11 cellular contexts compared by ENCODE assay signal in genomic region chr16:73095885-73096341, GRCh38. TPM values are rescaled to one million over a fixed set of nuclear protein-coding genes. Genes with fewer than 3 reads are reported as not detected.
DNase-seq lines count a peak whose midpoint lies in the region; ATAC-seq and TF ChIP-seq lines count a peak whose summit lies in the region.
"Had no signal": no experiment of that assay in that cellular context is flagged by ENCODE, and none has a peak within 500 bp of the region (broad histone marks: within the 10 kb centered on the region; RNA-seq: fewer than 3 reads in every experiment).

No MANE protein-coding gene starts in this region.

- ATAC-seq in right cardiac atrium (peak in 1 of 2 donors; percentile 38), GM19023 (IDR thresholded peaks at IDR 0.05; ENCODE audit: unreplicated experiment) (no peak)
- no peak for ATAC-seq in effector memory CD8-positive, alpha-beta T cell (replicated peaks)

- no peak overlapping the region for H3K4me3 Mint-ChIP-seq in effector memory CD8-positive, alpha-beta T cell

- H3K4me1 ChIP-seq in right cardiac atrium (ENCODE audit: control insufficient read depth, insufficient read depth, low read length) (no peaks in the 10 kb centered on the region), left ventricle myocardium inferior (peaks cover 15% of the 10 kb centered on the region)
- H3K4me1 ChIP-seq: colonic mucosa had no signal

- no peak overlapping the region for H3K27ac ChIP-seq in right cardiac atrium (ENCODE audit: low read length)
- no peak overlapping the region for H3K27ac ChIP-seq in left ventricle myocardium inferior (replicated peaks)
- H3K27ac ChIP-seq: colonic mucosa, WERI-Rb-1 had no signal

- H3K4me3 ChIP-seq in right cardiac atrium (ENCODE audit: low read length) (no peak overlapping the region), left ventricle myocardium inferior (no peak overlapping the region)
- H3K4me3 ChIP-seq: colonic mucosa had no signal

- WGBS in right cardiac atrium, result 27% methylated on average over 7 of the region's 7 CpGs

- H3K27me3 ChIP-seq in right cardiac atrium (ENCODE audit: control insufficient read depth, insufficient read depth) (no peaks in the 10 kb centered on the region), left ventricle myocardium inferior (ENCODE audit: low read depth) (no peaks in the 10 kb centered on the region)
- H3K27me3 ChIP-seq: colonic mucosa had no signal

- intact Hi-C loops in right cardiac atrium (cut with DNase I) (no loop called here), left ventricle myocardium inferior (cut with micrococcal nuclease) (no loop called here), posterior cingulate gyrus (cut with DNase I) (no loop called here)

- DNase-seq in right cardiac atrium, result peak in 2 of 3 donors; percentile 43 to 50
- no peak for DNase-seq in left ventricle myocardium inferior
- peak; percentile 22 for DNase-seq in NCI-H748 treated with DMSO at 0.1 percent for 48 hours (lab: John Stamatoyannopoulos, UW)
- DNase-seq in hepatic stellate cell (ENCODE audit: low spot score), result peak; percentile 26
- DNase-seq in posterior cingulate gyrus, result no peak
- no peak for DNase-seq in effector memory CD8-positive, alpha-beta T cell
- no peak for DNase-seq in hypothalamus (lab: John Stamatoyannopoulos, UW)
- DNase-seq: colonic mucosa; NK-92 treated with Interleukin-12 subunit alpha and Interleukin-12 subunit beta, amount 100 ng/mL, for 24 hours; WERI-Rb-1 had no signal

- no peaks in the 10 kb centered on the region for H3K4me1 Mint-ChIP-seq in effector memory CD8-positive, alpha-beta T cell (ENCODE audit: low read depth in 2 of 2)

- H3K9me3 Mint-ChIP-seq in effector memory CD8-positive, alpha-beta T cell, result peaks cover 0 to 4% of the 10 kb centered on the region in 2 donors

- H3K9me3 ChIP-seq in right cardiac atrium (ENCODE audit: control insufficient read depth, low read length), result no peaks in the 10 kb centered on the region
- H3K9me3 ChIP-seq in left ventricle myocardium inferior (replicated peaks), result no peaks in the 10 kb centered on the region
- H3K9me3 ChIP-seq: colonic mucosa had no signal

- H3K36me3 ChIP-seq in left ventricle myocardium inferior, result no peaks in the 10 kb centered on the region
- H3K36me3 ChIP-seq: colonic mucosa, WERI-Rb-1 had no signal

- H3K27me3 Mint-ChIP-seq in effector memory CD8-positive, alpha-beta T cell, result no peaks in the 10 kb centered on the region

- no peak overlapping the region for H3K27ac Mint-ChIP-seq in effector memory CD8-positive, alpha-beta T cell

- TF ChIP-seq CTCF in left ventricle myocardium inferior (IDR thresholded peaks at IDR 0.05; ENCODE audit: borderline replicate concordance), result no peak

- no peaks in the 10 kb centered on the region for H3K36me3 Mint-ChIP-seq in effector memory CD8-positive, alpha-beta T cell (ENCODE audit: insufficient read depth)

RNA-seq across cellular contexts. Expression of gene ZFHX3, which starts 48.0 kb away (rescaled TPM):
- total RNA-seq in right cardiac atrium (10 to 100 TPM in 2 of 4 donors, 1 to 10 TPM in 2; 9.1 to 18.2 (median 11.0) TPM), left ventricle myocardium inferior (9.6 TPM)
- 4.3 TPM for polyA plus RNA-seq in right cardiac atrium

Comparison
In these comparisons a context has a peak if more than half of its experiments do, and no peak if none do; other contexts are left out.
1. DNase-seq: peak in right cardiac atrium (2 of 3), NCI-H748 treated with DMSO at 0.1 percent for 48 hours (single experiment) and hepatic stellate cell (single experiment); none in left ventricle myocardium inferior (single experiment), posterior cingulate gyrus (0 of 10), effector memory CD8-positive, alpha-beta T cell (0 of 3) and hypothalamus (0 of 51).